In the genomic region with DNA sequence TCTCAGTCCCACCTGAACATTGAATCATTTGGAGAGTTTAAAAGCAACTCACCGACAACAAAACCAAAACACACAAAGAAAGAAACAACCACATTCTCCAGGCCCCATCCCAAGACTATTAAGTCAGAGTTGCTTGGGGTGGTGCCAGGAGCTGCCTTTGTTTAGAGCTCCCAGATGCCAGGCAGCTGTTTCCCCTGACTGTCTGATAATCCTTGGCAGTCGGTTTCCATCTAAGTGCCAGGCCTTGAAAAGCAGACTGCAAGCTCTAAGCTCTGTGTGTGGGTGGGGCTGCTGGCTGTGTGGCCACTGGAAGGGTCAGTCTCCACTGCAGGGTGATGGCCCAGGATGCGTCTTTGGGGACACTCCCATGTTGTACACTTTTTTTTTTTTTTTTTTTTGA, we compare ENCODE assay signal across 8 cellular contexts.
DNase-seq lines count a peak whose midpoint lies in the region; ATAC-seq and TF ChIP-seq lines count a peak whose summit lies in the region.
"Had no signal": no experiment of that assay in that cellular context is flagged by ENCODE, and none has a peak within 500 bp of the region (broad histone marks: within the 10 kb centered on the region; RNA-seq: fewer than 3 reads in every experiment).

No MANE protein-coding gene starts in this region.

- intact Hi-C loops in IMR-90 (cut with micrococcal nuclease): no loop called here

- TF ChIP-seq POLR2A in IMR-90 (IDR thresholded peaks at IDR 0.05; ENCODE audit: low read depth, low read length): no peak

- H3K27ac ChIP-seq in IMR-90 (ENCODE audit: insufficient read depth, low read length): no peak overlapping the region
- H3K27ac ChIP-seq in hepatocyte: peak overlapping the region; percentile 30

- no TSS peak for BruUV-seq in IMR-90 (replicated peaks; lab: Mats Ljungman, UMichigan)

- H3K9me3 ChIP-seq in IMR-90 (ENCODE audit: control insufficient read depth, insufficient read depth, low read length) (no peaks in the 10 kb centered on the region), hepatocyte (ENCODE audit: low read depth) (no peaks in the 10 kb centered on the region)

- no peak for TF ChIP-seq RAD21 in IMR-90 (IDR thresholded peaks at IDR 0.05; ENCODE audit: low read length)

- no peak overlapping the region for H3K4me2 ChIP-seq in IMR-90 (ENCODE audit: low read depth, low read length)
- H3K4me2 ChIP-seq in hepatocyte: no peak overlapping the region

- H2AFZ ChIP-seq in IMR-90 (replicated peaks; ENCODE audit: low read length, poor library complexity) (peak overlapping the region; percentile 78), hepatocyte (no peak overlapping the region)

- H2BK120ac ChIP-seq in IMR-90 (ENCODE audit: low read depth, low read length): no peak overlapping the region

- dilution Hi-C loops in IMR-90 (cut with HindIII; ENCODE audit: low sequenced_read_pairs, unreplicated experiment): no loop called here

- H3K4ac ChIP-seq in IMR-90 (ENCODE audit: low read depth, low read length): no peak overlapping the region

- H3K4me3 ChIP-seq in IMR-90 (ENCODE audit: insufficient read depth, low read depth, low read length) (no peak overlapping the region), astrocyte of the cerebellum (ENCODE audit: low read depth, low read length) (no peak overlapping the region), hepatocyte (no peak overlapping the region)

- H4K91ac ChIP-seq in IMR-90 (ENCODE audit: insufficient read depth, low read depth, low read length): no peak overlapping the region

- POLR2A ChIA-PET in IMR-90 (lab: Charles Lee; ENCODE audit: unreplicated experiment): no interaction called here

- H4K8ac ChIP-seq in IMR-90 (ENCODE audit: low read depth in 2 of 2, low read length in 2 of 2): no peak overlapping the region

- no peaks in the 10 kb centered on the region for H3K79me2 ChIP-seq in hepatocyte

- H4K20me1 ChIP-seq in IMR-90 (ENCODE audit: insufficient read depth, low read length) (no peaks in the 10 kb centered on the region), hepatocyte (ENCODE audit: insufficient read depth, poor library complexity, severe bottlenecking) (no peaks in the 10 kb centered on the region)

- WGBS in IMR-90 (ENCODE audit: extremely low coverage in 2 of 2, insufficient read length in 1 of 2), 2 experiments: 0% methylated on average over 1 of the region's 3 CpGs; no CpG with 5 or more reads in 1 of the 2 experiments
- 36% methylated on average over 3 of the region's 3 CpGs for WGBS in hepatocyte (ENCODE audit: low lambda C conversion rate, missing lambda C conversion rate)

- no peak overlapping the region for H3K18ac ChIP-seq in IMR-90 (ENCODE audit: low read depth, low read length)

- no peak overlapping the region for H3K9ac ChIP-seq in IMR-90 (ENCODE audit: low read depth, low read length)

- no peak for TF ChIP-seq CTCF in IMR-90 (conservative IDR thresholded peaks at IDR 0.05; ENCODE audit: low read depth, low read length)
- no peak for TF ChIP-seq CTCF in astrocyte of the cerebellum (IDR thresholded peaks at IDR 0.05; ENCODE audit: low read depth, low read length, missing control alignments)
- no peak for TF ChIP-seq CTCF in hepatocyte (IDR thresholded peaks at IDR 0.05; ENCODE audit: poor library complexity)

- no peak overlapping the region for H2BK20ac ChIP-seq in IMR-90 (ENCODE audit: low read depth, low read length)

- in situ Hi-C loops in IMR-90 (cut with MboI; ENCODE audit: low sequenced_read_pairs): no loop called here
- in situ Hi-C loops in astrocyte of the cerebellum (cut with HindIII; ENCODE audit: low sequenced_read_pairs): no loop called here

- H3K27me3 ChIP-seq in IMR-90 (ENCODE audit: control insufficient read depth, insufficient read depth, low read length): peaks cover 18% of the 10 kb centered on the region
- H3K27me3 ChIP-seq in hepatocyte: no peaks in the 10 kb centered on the region

- H3K4me1 ChIP-seq in IMR-90 (ENCODE audit: control insufficient read depth, insufficient read depth, low read length) (peaks cover 3% of the 10 kb centered on the region; the same call in 1 of the 2 replicates), hepatocyte (ENCODE audit: insufficient read depth) (no peaks in the 10 kb centered on the region)

- no peak overlapping the region for H2AK5ac ChIP-seq in IMR-90 (ENCODE audit: low read depth, low read length)

- peak; percentile 70 for ATAC-seq in IMR-90 (ENCODE audit: low read depth)
- ATAC-seq in GM21360 (IDR thresholded peaks at IDR 0.05; ENCODE audit: unreplicated experiment): no peak

- H3K56ac ChIP-seq in IMR-90 (ENCODE audit: extremely low read depth, insufficient read depth, low read length): no peak overlapping the region

- no peak overlapping the region for H4K5ac ChIP-seq in IMR-90 (ENCODE audit: low read depth, low read length)

- CTCF ChIA-PET in IMR-90 (lab: Yijun Ruan, JAX): no interaction called here

- H3K36me3 ChIP-seq in IMR-90 (ENCODE audit: control insufficient read depth, insufficient read depth, low read length) (no peaks in the 10 kb centered on the region), hepatocyte (replicated peaks; ENCODE audit: insufficient read depth, low read depth) (no peaks in the 10 kb centered on the region)

- no peak overlapping the region for H2BK5ac ChIP-seq in IMR-90 (ENCODE audit: low read depth, low read length, poor library complexity, severe bottlenecking)

- no peaks in the 10 kb centered on the region for H3K9me2 ChIP-seq in hepatocyte (replicated peaks; ENCODE audit: insufficient read depth)

- H3K79me1 ChIP-seq in IMR-90 (ENCODE audit: low read depth in 1 of 2, low read length in 2 of 2): no peaks in the 10 kb centered on the region

- no peaks in the 10 kb centered on the region; the same call in 1 of the 2 replicates for H3K9me1 ChIP-seq in IMR-90 (ENCODE audit: insufficient read depth, low read length)

- DNase-seq in IMR-90: peak; percentile 46
- peak; percentile 62 for DNase-seq in astrocyte of the cerebellum (ENCODE audit: low read depth)
- DNase-seq in hepatocyte (ENCODE audit: low spot score): peak; percentile 70
- DNase-seq in superior temporal gyrus (ENCODE audit: extremely low spot score): peak; percentile 65
- DNase-seq in stimulated activated CD4-positive, alpha-beta T cell treated with anti-CD3 and anti-CD28 coated beads, Interleukin-2, amount 100 ng/mL, for 24 hours: no peak
- no peak for DNase-seq in GDM1 (lab: John Stamatoyannopoulos, UW)
- DNase-seq: activated CD4-positive, alpha-beta T cell treated with anti-CD3 and anti-CD28 coated beads for 1 hour had no signal

- H2BK15ac ChIP-seq in IMR-90 (ENCODE audit: low read depth, low read length): no peak overlapping the region

- H2AK9ac ChIP-seq in IMR-90 (replicated peaks; ENCODE audit: low read depth, low read length, poor library complexity): no peak overlapping the region

- H3K14ac ChIP-seq in IMR-90 (replicated peaks; ENCODE audit: low read depth, low read length): no peak overlapping the region

- no peak overlapping the region for H3K23ac ChIP-seq in IMR-90 (ENCODE audit: low read depth, low read length)

TF ChIP-seq in IMR-90, 13 proteins besides CTCF, POLR2A, EP300 and RAD21:
- TF ChIP-seq CHD1 (IDR thresholded peaks at IDR 0.05; ENCODE audit: low read depth, low read length) (no peak), MAFK (IDR thresholded peaks at IDR 0.05; ENCODE audit: low read depth, low read length) (no peak), NFE2L2 (IDR thresholded peaks at IDR 0.05; ENCODE audit: low read depth, low read length) (no peak), CEBPB (IDR thresholded peaks at IDR 0.05; ENCODE audit: low read depth, low read length) (no peak), FOS (IDR thresholded peaks at IDR 0.05; ENCODE audit: low read depth, low read length) (no peak), BHLHE40 (IDR thresholded peaks at IDR 0.05; ENCODE audit: low read depth, low read length) (no peak), ELK1 (IDR thresholded peaks at IDR 0.05; ENCODE audit: borderline replicate concordance, low read depth, low read length) (no peak), RCOR1 (IDR thresholded peaks at IDR 0.05; ENCODE audit: insufficient replicate concordance, low read length) (no peak), MXI1 (IDR thresholded peaks at IDR 0.05; ENCODE audit: borderline replicate concordance, low read depth, low read length) (no peak), RFX5 (IDR thresholded peaks at IDR 0.05; ENCODE audit: low read depth, low read length) (no peak), MAZ (IDR thresholded peaks at IDR 0.05; ENCODE audit: borderline replicate concordance, low read depth, low read length) (no peak), SMC3 (IDR thresholded peaks at IDR 0.05; ENCODE audit: low read depth, low read length) (no peak)
- TF ChIP-seq, protein P1, sequence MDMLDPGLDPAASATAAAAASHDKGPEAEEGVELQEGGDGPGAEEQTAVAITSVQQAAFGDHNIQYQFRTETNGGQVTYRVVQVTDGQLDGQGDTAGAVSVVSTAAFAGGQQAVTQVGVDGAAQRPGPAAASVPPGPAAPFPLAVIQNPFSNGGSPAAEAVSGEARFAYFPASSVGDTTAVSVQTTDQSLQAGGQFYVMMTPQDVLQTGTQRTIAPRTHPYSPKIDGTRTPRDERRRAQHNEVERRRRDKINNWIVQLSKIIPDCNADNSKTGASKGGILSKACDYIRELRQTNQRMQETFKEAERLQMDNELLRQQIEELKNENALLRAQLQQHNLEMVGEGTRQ (IDR thresholded peaks at IDR 0.05; ENCODE audit: low read depth, low read length): no peak

Comparison
In these comparisons a context has a peak if more than half of its experiments do, and no peak if none do; other contexts are left out.
1. DNase-seq: peak in IMR-90 (single experiment), astrocyte of the cerebellum (single experiment), hepatocyte (single experiment) and superior temporal gyrus (single experiment); none in stimulated activated CD4-positive, alpha-beta T cell treated with anti-CD3 and anti-CD28 coated beads, Interleukin-2, amount 100 ng/mL, for 24 hours (0 of 2) and GDM1 (single experiment).